ENCODE assay signal across 8 cellular contexts in genomic region chr11:65454696-65455456, GRCh38. TPM values are rescaled to one million over a fixed set of nuclear protein-coding genes. Genes with fewer than 3 reads are reported as not detected.
A peak's percentile ranks its signal among the peaks of the same experiment; 100 is the strongest.
DNase-seq lines count a peak whose midpoint lies in the region; ATAC-seq and TF ChIP-seq lines count a peak whose summit lies in the region.

No MANE protein-coding gene starts in this region.

- no peaks in the 10 kb centered on the region for H3K9me2 ChIP-seq in hepatocyte (replicated peaks; ENCODE audit: insufficient read depth)

- H3K36me3 ChIP-seq in ascending aorta (no peaks in the 10 kb centered on the region), hepatocyte (replicated peaks; ENCODE audit: insufficient read depth, low read depth) (no peaks in the 10 kb centered on the region), sigmoid colon (no peaks in the 10 kb centered on the region)

- H3K9me3 ChIP-seq in ascending aorta (no peaks in the 10 kb centered on the region), hepatocyte (ENCODE audit: low read depth) (no peaks in the 10 kb centered on the region), sigmoid colon (no peaks in the 10 kb centered on the region)

- peak overlapping the region; percentile 86 for H3K4me2 ChIP-seq in hepatocyte

- no peak for TF ChIP-seq EP300 in sigmoid colon (IDR thresholded peaks at IDR 0.05)

- TF ChIP-seq POLR2A in sigmoid colon (IDR thresholded peaks at IDR 0.05), result peak; percentile 65 to 71

- peak; percentile 94 for DNase-seq in G401 (ENCODE audit: low spot score)
- DNase-seq in M059J (ENCODE audit: low read depth), result peak; percentile 81
- DNase-seq in T-helper 2 cell, result peak; percentile 63 to 77 (median 76)
- DNase-seq in ascending aorta (ENCODE audit: low spot score in 2 of 2), result peak in 1 of 2 donors; percentile 95
- DNase-seq in hepatocyte (ENCODE audit: low spot score), result peak; percentile 93
- DNase-seq in sigmoid colon, result peak; percentile 97
- DNase-seq in NCI-H226, result no peak

- no peak for TF ChIP-seq CTCF in ascending aorta (IDR thresholded peaks at IDR 0.05)
- no peak for TF ChIP-seq CTCF in hepatocyte (IDR thresholded peaks at IDR 0.05; ENCODE audit: poor library complexity)
- TF ChIP-seq CTCF in sigmoid colon (IDR thresholded peaks at IDR 0.05), result no peak

- no peaks in the 10 kb centered on the region for H4K20me1 ChIP-seq in hepatocyte (ENCODE audit: insufficient read depth, poor library complexity, severe bottlenecking)

- intact Hi-C loops in ascending aorta (cut with DNase I) (loop anchor here (1.0 kb wide), 1 partner anchor 16 kb away; no protein-coding TSS in a partner anchor), sigmoid colon (cut with DNase I) (no loop called here)

- H3K4me3 ChIP-seq in ascending aorta (peak overlapping the region; percentile 60 to 67), hepatocyte (peak overlapping the region; percentile 19), sigmoid colon (peak overlapping the region; percentile 33 to 58 (median 50))

- ATAC-seq in GM21737 (IDR thresholded peaks at IDR 0.05; ENCODE audit: unreplicated experiment), result peak; percentile 91

- H3K27ac ChIP-seq in ascending aorta (peak overlapping the region; percentile 87 to 94), hepatocyte (peak overlapping the region; percentile 84), sigmoid colon (peak overlapping the region; percentile 82 to 90 (median 88))

- in situ Hi-C loops in G401 (cut with HindIII; ENCODE audit: low sequenced_read_pairs), result no loop called here

- 18% methylated on average over 46 of the region's 47 CpGs for WGBS in hepatocyte (ENCODE audit: low lambda C conversion rate, missing lambda C conversion rate)
- 3 to 4% methylated on average over 47 of the region's 47 CpGs for WGBS in sigmoid colon, 2 donors

- H3K27me3 ChIP-seq in ascending aorta (no peaks in the 10 kb centered on the region), hepatocyte (no peaks in the 10 kb centered on the region), sigmoid colon (no peaks in the 10 kb centered on the region)

- H3K4me1 ChIP-seq in ascending aorta (peaks cover 9 to 19% of the 10 kb centered on the region in 2 donors), hepatocyte (ENCODE audit: insufficient read depth) (peaks cover 13% of the 10 kb centered on the region), sigmoid colon (peaks cover 0 to 19% (median 11%) of the 10 kb centered on the region in 4 donors)

- peak overlapping the region; percentile 54 for H2AFZ ChIP-seq in hepatocyte

- H3K79me2 ChIP-seq in hepatocyte, result peaks cover 30% of the 10 kb centered on the region

RNA-seq across cellular contexts. Expression of gene NEAT1, which starts 32.3 kb away (rescaled TPM):
- 4.4 and 12.4 TPM in 2 replicates for total RNA-seq in G401 (2014; rRNA removed; shearing (Covaris generic))
- 3.9 and 6.5 TPM in 2 replicates for total RNA-seq in M059J (2014; rRNA removed; shearing (Covaris generic))
- 180 TPM for total RNA-seq in ascending aorta
- total RNA-seq in hepatocyte, result 104 and 130 TPM in 2 replicates
- 168 and 209 TPM in 2 replicates for polyA plus RNA-seq in hepatocyte
- 100 to 1,000 TPM; 142 to 573 (median 268) TPM for total RNA-seq in sigmoid colon
- polyA plus RNA-seq in sigmoid colon, result 100 to 1,000 TPM in 1 of 3 donors, 10 to 100 TPM in 2; 26.8 to 587 (median 78.7) TPM

RNA-seq across cellular contexts. Expression of gene MALAT1, which starts 44.0 kb away (rescaled TPM):
- 166 and 288 TPM in 2 replicates for total RNA-seq in G401 (2014; rRNA removed; shearing (Covaris generic))
- 370 and 608 TPM in 2 replicates for total RNA-seq in M059J (2014; rRNA removed; shearing (Covaris generic))
- total RNA-seq in ascending aorta, result 8,553 TPM
- total RNA-seq in hepatocyte, result 8,000 and 8,677 TPM in 2 replicates
- polyA plus RNA-seq in hepatocyte, result 16,690 and 29,129 TPM in 2 replicates
- total RNA-seq in sigmoid colon, result over 10,000 TPM; 10,511 to 32,672 (median 12,130) TPM
- polyA plus RNA-seq in sigmoid colon, result 1,000 to 10,000 TPM in 1 of 3 donors, 100 to 1,000 TPM in 1, 1 to 10 TPM in 1; 6.6 to 1,968 (median 374) TPM

Comparison
In these comparisons a context has a peak if more than half of its experiments do, and no peak if none do; other contexts are left out.
1. RNA of gene MALAT1, which starts 44.0 kb away (total RNA-seq): 10,511 to 32,672 TPM in sigmoid colon, 8,553 TPM in ascending aorta (single experiment) and 8,000 to 8,677 TPM in hepatocyte; 370 to 608 TPM in M059J and 166 to 288 TPM in G401; every median in the first group is over 10 times any median in the second.
2. Peak in every context shown above with its lines, with median percentiles within 50 percentile points of each other: H3K27ac ChIP-seq and H3K4me3 ChIP-seq.